In the genomic region with DNA sequence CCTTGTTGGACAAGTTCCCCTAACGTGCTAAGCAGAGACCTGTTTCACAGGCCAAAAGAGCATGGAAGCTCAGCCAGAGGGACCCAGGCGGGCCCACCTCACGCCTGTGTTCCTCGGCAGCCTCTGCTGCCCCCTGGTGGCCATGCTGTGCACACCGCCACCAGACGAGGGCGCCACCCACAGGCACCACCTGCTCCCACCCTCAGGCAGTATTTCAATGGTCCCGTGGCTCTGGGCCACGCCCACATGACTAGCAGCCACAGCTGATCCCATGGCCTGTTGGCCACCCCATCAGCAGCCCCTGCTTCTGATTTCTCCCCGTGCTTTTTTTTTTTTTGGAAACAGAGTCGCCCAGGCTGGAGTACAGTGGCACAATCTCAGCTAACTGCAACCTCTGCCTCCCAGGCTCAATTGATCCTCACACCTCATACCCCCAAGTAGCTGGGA, we compare ENCODE assay signal across 8 cellular contexts.
DNase-seq lines count a peak whose midpoint lies in the region; ATAC-seq lines count a peak whose summit lies in the region.

No MANE protein-coding gene starts in this region.

- peak; percentile 54 for ATAC-seq in HG03097 (IDR thresholded peaks at IDR 0.05; ENCODE audit: low FRiP score, unreplicated experiment)

- peak; percentile 73 to 74 for DNase-seq in NCI-H446 (lab: John Stamatoyannopoulos, UW)
- DNase-seq in NCI-H446 treated with DMSO at 0.1 percent for 48 hours (lab: John Stamatoyannopoulos, UW): no peak
- peak; percentile 74 for DNase-seq in NCI-H226
- peak; percentile 82 for DNase-seq in activated CD4-positive, alpha-beta T cell treated with anti-CD3 and anti-CD28 coated beads for 1 hour
- DNase-seq in central memory CD4-positive, alpha-beta T cell: peak; percentile 85
- peak; percentile 85 for DNase-seq in kidney tubule cell (ENCODE audit: low spot score)
- peak; percentile 82 to 84 for DNase-seq in stimulated activated CD4-positive, alpha-beta T cell treated with anti-CD3 and anti-CD28 coated beads, Interleukin-4, amount 100 ng/mL, for 4 hours
